In genomic region chr14:101054671-101055070, GRCh38 we compare ENCODE assay signal across 27 cellular contexts.
"Had no signal": no experiment of that assay in that cellular context is flagged by ENCODE, and none has a peak within 500 bp of the region (broad histone marks: within the 10 kb centered on the region; RNA-seq: fewer than 3 reads in every experiment).

No MANE protein-coding gene starts in this region.

- H3K4me3 Mint-ChIP-seq: mesothelial cell of epicardium; natural killer cell treated with Interleukin-12 subunit alpha and Interleukin-12 subunit beta and Interleukin-15 and Interleukin-18, amount 100 ng/mL, for 72 hours; neural crest cell; stimulated activated effector memory CD8-positive, alpha-beta T cell treated with anti-CD3 and anti-CD28 coated beads, Interleukin-12 subunit alpha, Interleukin-12 subunit beta, amount 100 ng/mL, for 72 hours had no signal

- H3K9me3 Mint-ChIP-seq: natural killer cell treated with Interleukin-12 subunit alpha and Interleukin-12 subunit beta and Interleukin-15 and Interleukin-18, amount 100 ng/mL, for 72 hours; stimulated activated effector memory CD8-positive, alpha-beta T cell treated with anti-CD3 and anti-CD28 coated beads, Interleukin-12 subunit alpha, Interleukin-12 subunit beta, amount 100 ng/mL, for 72 hours had no signal

- H3K4me1 Mint-ChIP-seq: mesothelial cell of epicardium; naive B cell; neural crest cell; stimulated activated effector memory CD8-positive, alpha-beta T cell treated with anti-CD3 and anti-CD28 coated beads, Interleukin-12 subunit alpha, Interleukin-12 subunit beta, amount 100 ng/mL, for 72 hours had no signal

- H3K27ac Mint-ChIP-seq: mesothelial cell of epicardium; naive B cell; natural killer cell treated with Interleukin-12 subunit alpha and Interleukin-12 subunit beta and Interleukin-15 and Interleukin-18, amount 100 ng/mL, for 72 hours; stimulated activated effector memory CD8-positive, alpha-beta T cell treated with anti-CD3 and anti-CD28 coated beads, Interleukin-12 subunit alpha, Interleukin-12 subunit beta, amount 100 ng/mL, for 72 hours had no signal

- ATAC-seq: gastrocnemius medialis; left lobe of liver; mucosa of descending colon; natural killer cell treated with Interleukin-12 subunit alpha and Interleukin-12 subunit beta and Interleukin-15 and Interleukin-18, amount 100 ng/mL, for 72 hours; sciatic nerve; stimulated activated effector memory CD8-positive, alpha-beta T cell treated with anti-CD3 and anti-CD28 coated beads, Interleukin-12 subunit alpha, Interleukin-12 subunit beta, amount 100 ng/mL, for 72 hours had no signal

- H3K9ac ChIP-seq: parathyroid adenoma had no signal

- H3K4me1 ChIP-seq: gastrocnemius medialis, parathyroid adenoma, prostate gland, right atrium auricular region, stomach, thyroid gland, vagina had no signal

- H3K27me3 ChIP-seq: gastrocnemius medialis, neutrophil, right atrium auricular region, stomach, thyroid gland, vagina had no signal

- H3K4me3 ChIP-seq: dorsolateral prefrontal cortex, gastrocnemius medialis, mucosa of descending colon, prostate gland, right atrium auricular region, smooth muscle cell, stomach, thyroid gland, vagina had no signal

- H3K4me2 ChIP-seq: smooth muscle cell had no signal

- H3K36me3 Mint-ChIP-seq: mesothelial cell of epicardium; naive B cell; natural killer cell treated with Interleukin-12 subunit alpha and Interleukin-12 subunit beta and Interleukin-15 and Interleukin-18, amount 100 ng/mL, for 72 hours; stimulated activated effector memory CD8-positive, alpha-beta T cell treated with anti-CD3 and anti-CD28 coated beads, Interleukin-12 subunit alpha, Interleukin-12 subunit beta, amount 100 ng/mL, for 72 hours had no signal

- DNase-seq: dorsolateral prefrontal cortex; effector CD4-positive, alpha-beta T cell; foreskin fibroblast; gastrocnemius medialis; head of caudate nucleus; mesenchymal stem cell; naive B cell; stimulated activated CD4-positive, alpha-beta T cell treated with anti-CD3 and anti-CD28 coated beads, Interleukin-12 subunit alpha, Interleukin-12 subunit beta, amount 100 ng/mL, for 4 hours; stimulated activated CD4-positive, alpha-beta T cell treated with anti-CD3 and anti-CD28 coated beads, Interleukin-1b, Interleukin-23, amount 100 ng/mL, for 48 hours; stimulated activated CD4-positive, alpha-beta T cell treated with anti-CD3 and anti-CD28 coated beads, Interleukin-4, amount 100 ng/mL, for 1 hour; stimulated activated naive CD4-positive, alpha-beta T cell treated with Interleukin-2 at 50 U/mL for 16 hours; stomach; thyroid gland; trophoblast cell had no signal

- H3K9me3 ChIP-seq: gastrocnemius medialis, mucosa of descending colon, neutrophil, prostate gland, right atrium auricular region, thyroid gland, vagina had no signal

- H3K36me3 ChIP-seq: gastrocnemius medialis, neutrophil, prostate gland, right atrium auricular region, thyroid gland, vagina had no signal

- H2AFZ ChIP-seq: parathyroid adenoma had no signal

- H3K79me2 ChIP-seq: parathyroid adenoma had no signal

- H3K27ac ChIP-seq: dorsolateral prefrontal cortex, gastrocnemius medialis, neutrophil, parathyroid adenoma, prostate gland, right atrium auricular region, stomach, thyroid gland, vagina had no signal
